ENCODE assay signal across 12 cellular contexts in the genomic region with DNA sequence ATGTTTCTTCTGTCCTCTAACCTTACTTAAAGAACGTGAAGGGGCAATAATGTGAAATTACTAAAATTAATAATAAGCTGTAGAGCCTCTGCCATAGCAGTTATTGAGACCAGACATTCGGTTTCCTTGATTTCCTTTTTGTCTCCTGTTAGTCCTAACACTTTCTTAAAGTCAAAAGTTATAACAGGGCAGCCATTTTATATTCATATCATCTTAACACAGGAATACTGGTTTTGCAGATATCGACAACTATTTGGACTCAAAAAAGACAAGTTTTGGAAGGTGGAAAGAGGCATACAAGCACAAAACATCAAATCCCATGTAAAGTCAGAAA. TPM values are rescaled to one million over a fixed set of nuclear protein-coding genes. Genes with fewer than 3 reads are reported as not detected.
DNase-seq lines count a peak whose midpoint lies in the region; ATAC-seq and TF ChIP-seq lines count a peak whose summit lies in the region.
"Had no signal": no experiment of that assay in that cellular context is flagged by ENCODE, and none has a peak within 500 bp of the region (broad histone marks: within the 10 kb centered on the region; RNA-seq: fewer than 3 reads in every experiment).

No MANE protein-coding gene starts in this region.

- no peak overlapping the region for H2AK5ac ChIP-seq in mesenchymal stem cell (ENCODE audit: low read length, severe bottlenecking)

- no peaks in the 10 kb centered on the region for H3K27me3 ChIP-seq in CD4-positive, alpha-beta memory T cell (ENCODE audit: insufficient read depth, low read length)
- H3K27me3 ChIP-seq in HUES64 (ENCODE audit: insufficient read depth, low read length) = no peaks in the 10 kb centered on the region
- no peaks in the 10 kb centered on the region for H3K27me3 ChIP-seq in mesenchymal stem cell (ENCODE audit: control insufficient read depth in 1 of 2, insufficient read depth in 1 of 2, low read length in 2 of 2)
- no peaks in the 10 kb centered on the region for H3K27me3 ChIP-seq in spleen (replicated peaks in 1 of 7)
- H3K27me3 ChIP-seq in upper lobe of left lung = no peaks in the 10 kb centered on the region

- H3K9me3 ChIP-seq in CD4-positive, alpha-beta memory T cell (ENCODE audit: control insufficient read depth in 1 of 2, low read length in 2 of 2) = no peaks in the 10 kb centered on the region
- H3K9me3 ChIP-seq in HUES64 (ENCODE audit: insufficient read depth, low read depth, low read length) = no peaks in the 10 kb centered on the region
- no peaks in the 10 kb centered on the region for H3K9me3 ChIP-seq in mesenchymal stem cell (ENCODE audit: control insufficient read depth, low read length)
- H3K9me3 ChIP-seq in spleen = no peaks in the 10 kb centered on the region
- no peaks in the 10 kb centered on the region for H3K9me3 ChIP-seq in upper lobe of left lung

- H2BK12ac ChIP-seq in mesenchymal stem cell (ENCODE audit: low read length in 2 of 2) = no peak overlapping the region

- TF ChIP-seq POLR2A in spleen (IDR thresholded peaks at IDR 0.05) (no peak), upper lobe of left lung (IDR thresholded peaks at IDR 0.05) (no peak)

- no peak overlapping the region for H2BK15ac ChIP-seq in mesenchymal stem cell (ENCODE audit: low read depth, poor library complexity, severe bottlenecking)

- H2BK120ac ChIP-seq in mesenchymal stem cell (ENCODE audit: low read depth, low read length) = no peak overlapping the region

- no peak for TF ChIP-seq EP300 in upper lobe of left lung (IDR thresholded peaks at IDR 0.05)

- H4K91ac ChIP-seq in mesenchymal stem cell (ENCODE audit: low read length) = no peak overlapping the region

- H2AFZ ChIP-seq in mesenchymal stem cell (ENCODE audit: low read depth, low read length) = no peak overlapping the region

- peaks cover 0 to 19% (median 0%) of the 10 kb centered on the region in 8 donors for H3K9me3 Mint-ChIP-seq in CD4-positive, alpha-beta memory T cell
- peaks cover 4% of the 10 kb centered on the region for H3K9me3 Mint-ChIP-seq in activated naive CD8-positive, alpha-beta T cell (ENCODE audit: low read depth)

- H3K23ac ChIP-seq in mesenchymal stem cell (ENCODE audit: low read length in 2 of 2) = no peak overlapping the region

- no peak overlapping the region for H3K18ac ChIP-seq in mesenchymal stem cell (ENCODE audit: low read depth in 1 of 2, low read length in 2 of 2)

- CTCF ChIA-PET in CD4-positive, alpha-beta memory T cell (lab: Charles Lee; ENCODE audit: partially characterized antibody) = interaction anchor here (1.2 kb wide), 1 partner anchor 88 kb away, joined by 4 read pairs; a partner anchor contains a TSS

- peak overlapping the region in 5 of 7 donors; percentile 46 to 97 (median 76) for H3K27ac Mint-ChIP-seq in CD4-positive, alpha-beta memory T cell
- peak overlapping the region; percentile 86 for H3K27ac Mint-ChIP-seq in activated naive CD8-positive, alpha-beta T cell

- H3K27me3 Mint-ChIP-seq in CD4-positive, alpha-beta memory T cell = peaks cover 0 to 3% of the 10 kb centered on the region in 2 donors
- H3K27me3 Mint-ChIP-seq in activated naive CD8-positive, alpha-beta T cell = no peaks in the 10 kb centered on the region

- peak overlapping the region; percentile 43 for H3K4me2 ChIP-seq in mesenchymal stem cell (ENCODE audit: low read length, poor library complexity, severe bottlenecking)

- POLR2A ChIA-PET in CD4-positive, alpha-beta memory T cell (lab: Charles Lee; ENCODE audit: partially characterized antibody) = interaction anchor here (0.6 to 2.8 kb wide), 7 partner anchors 17 to 188 kb away, joined by 3 to 23 read pairs (median 5); a partner anchor contains a TSS

- H3K36me3 Mint-ChIP-seq in CD4-positive, alpha-beta memory T cell = peaks cover 0 to 27% of the 10 kb centered on the region in 2 donors
- no peaks in the 10 kb centered on the region for H3K36me3 Mint-ChIP-seq in activated naive CD8-positive, alpha-beta T cell

- H3K14ac ChIP-seq in mesenchymal stem cell (ENCODE audit: low read length in 2 of 2) = no peak overlapping the region

- 72% methylated on average over 3 of the region's 3 CpGs for WGBS in HUES64
- 45% methylated on average over 2 of the region's 3 CpGs for WGBS in mesenchymal stem cell
- WGBS in spleen, 5 donors = 79 to 98% (median 82%) methylated on average over 3 of the region's 3 CpGs
- 74 to 99% methylated on average over 3 of the region's 3 CpGs for WGBS in upper lobe of left lung, 2 donors

- H3K9ac ChIP-seq in HUES64 (ENCODE audit: low read depth, low read length) (no peak overlapping the region), mesenchymal stem cell (ENCODE audit: low read length) (no peak overlapping the region)

- H3K4me3 Mint-ChIP-seq in CD4-positive, alpha-beta memory T cell = no peak overlapping the region
- no peak overlapping the region for H3K4me3 Mint-ChIP-seq in activated naive CD8-positive, alpha-beta T cell

- no peak overlapping the region for H2BK5ac ChIP-seq in mesenchymal stem cell (ENCODE audit: low read depth, low read length, poor library complexity, severe bottlenecking)

- intact Hi-C loops in CD4-positive, alpha-beta memory T cell (cut with micrococcal nuclease) = no loop called here
- intact Hi-C loops in spleen (cut with DNase I; ENCODE audit: low total_unique reads) = no loop called here

- ATAC-seq in HG02884 (IDR thresholded peaks at IDR 0.05; ENCODE audit: unreplicated experiment) = no peak
- ATAC-seq in upper lobe of left lung (ENCODE audit: low FRiP score in 2 of 2) = no peak

- no peaks in the 10 kb centered on the region for H3K36me3 ChIP-seq in CD4-positive, alpha-beta memory T cell (ENCODE audit: insufficient read depth, low read length)
- H3K36me3 ChIP-seq in HUES64 (ENCODE audit: insufficient read depth, low read length) = no peaks in the 10 kb centered on the region
- H3K36me3 ChIP-seq in mesenchymal stem cell (ENCODE audit: control insufficient read depth in 1 of 2, insufficient read depth in 2 of 2, low read depth in 1 of 2, low read length in 2 of 2) = no peaks in the 10 kb centered on the region
- H3K36me3 ChIP-seq in spleen = no peaks in the 10 kb centered on the region
- no peaks in the 10 kb centered on the region for H3K36me3 ChIP-seq in upper lobe of left lung

- H3K4ac ChIP-seq in mesenchymal stem cell (ENCODE audit: low read depth in 1 of 2, low read length in 2 of 2) = no peak overlapping the region

- H3K27ac ChIP-seq in CD4-positive, alpha-beta memory T cell (ENCODE audit: low read depth, low read length) = no peak overlapping the region
- peak overlapping the region; percentile 32; the same call in 1 of the 2 replicates for H3K27ac ChIP-seq in HUES64 (ENCODE audit: low read depth, low read length)
- peak overlapping the region; percentile 98 for H3K27ac ChIP-seq in mesenchymal stem cell (ENCODE audit: low read length, poor library complexity, severe bottlenecking)
- H3K27ac ChIP-seq in spleen = no peak overlapping the region
- no peak overlapping the region for H3K27ac ChIP-seq in upper lobe of left lung

- H3K4me1 ChIP-seq in CD4-positive, alpha-beta memory T cell (ENCODE audit: insufficient read depth, low read length) = peaks cover 8% of the 10 kb centered on the region
- H3K4me1 ChIP-seq in HUES64 (ENCODE audit: insufficient read depth, low read length) = peaks cover 28% of the 10 kb centered on the region
- peaks cover 5% of the 10 kb centered on the region for H3K4me1 ChIP-seq in mesenchymal stem cell (ENCODE audit: control insufficient read depth, insufficient read depth, low read depth, low read length)
- peaks cover 0 to 10% (median 6%) of the 10 kb centered on the region in 6 donors for H3K4me1 ChIP-seq in spleen
- peaks cover 3 to 7% (median 5%) of the 10 kb centered on the region in 4 donors for H3K4me1 ChIP-seq in upper lobe of left lung

- TF ChIP-seq CTCF in spleen (IDR thresholded peaks at IDR 0.05 in 8 of 11, conservative IDR thresholded peaks at IDR 0.05 in 3 of 11) (no peak), upper lobe of left lung (IDR thresholded peaks at IDR 0.05) (no peak)

- no peak overlapping the region for H4K8ac ChIP-seq in mesenchymal stem cell (ENCODE audit: low read length)

- no peak overlapping the region for H3K4me3 ChIP-seq in CD4-positive, alpha-beta memory T cell (ENCODE audit: low read length in 2 of 2)
- H3K4me3 ChIP-seq in HUES64 (ENCODE audit: low read length) = no peak overlapping the region
- H3K4me3 ChIP-seq in mesenchymal stem cell (ENCODE audit: insufficient read depth in 1 of 2, low read depth in 1 of 2, low read length in 2 of 2) = no peak overlapping the region
- H3K4me3 ChIP-seq in spleen = no peak overlapping the region
- H3K4me3 ChIP-seq in upper lobe of left lung = no peak overlapping the region

- peaks cover 8 to 31% (median 13%) of the 10 kb centered on the region in 4 donors for H3K4me1 Mint-ChIP-seq in CD4-positive, alpha-beta memory T cell
- H3K4me1 Mint-ChIP-seq in activated naive CD8-positive, alpha-beta T cell (ENCODE audit: low read depth) = peaks cover 16% of the 10 kb centered on the region

- H3K79me1 ChIP-seq in mesenchymal stem cell (replicated peaks; ENCODE audit: low read length, poor library complexity, severe bottlenecking) = peaks cover 2% of the 10 kb centered on the region

- DNase-seq in CD4-positive, alpha-beta memory T cell = no peak
- no peak for DNase-seq in mesenchymal stem cell
- DNase-seq in putamen (ENCODE audit: low spot score) = no peak
- no peak for DNase-seq in spleen
- no peak for DNase-seq in upper lobe of left lung
- DNase-seq: erythroblast, NCI-H1105, NCI-H446 treated with DMSO at 0.1 percent for 48 hours, RPMI8226 had no signal

RNA-seq across cellular contexts. Expression of a gene that starts 33.5 kb away (rescaled TPM):
- 1 to 10 TPM; 3.5 to 4.2 TPM for total RNA-seq in CD4-positive, alpha-beta memory T cell
- 1 to 10 TPM; 3.4 to 4.2 TPM for polyA plus RNA-seq in CD4-positive, alpha-beta memory T cell
- 0.35 TPM for polyA plus RNA-seq in HUES64 (2013, experiment 1 of 2)
- polyA plus RNA-seq in HUES64 (2013, experiment 2 of 2) = 1.0 TPM
- polyA plus RNA-seq in mesenchymal stem cell (2013, experiment 1 of 2) = 10.1 TPM
- polyA plus RNA-seq in mesenchymal stem cell (2013, experiment 2 of 2) = 9.2 TPM
- 10 to 100 TPM; 12.4 to 30.3 (median 19.0) TPM for total RNA-seq in spleen
- polyA plus RNA-seq in spleen = 1 to 10 TPM; 2.4 to 3.5 (median 2.8) TPM
- total RNA-seq in upper lobe of left lung = 10 to 100 TPM in 2 of 6 donors, 1 to 10 TPM in 4; 3.8 to 26.2 (median 8.5) TPM

Comparison
In these comparisons a context has a peak if more than half of its experiments do, and no peak if none do; other contexts are left out.
1. H3K27ac ChIP-seq: peak in HUES64 (single experiment) and mesenchymal stem cell (single experiment); none in CD4-positive, alpha-beta memory T cell (single experiment), spleen (0 of 8) and upper lobe of left lung (0 of 4).